ENCODE assay signal across 8 cellular contexts in the genomic region with DNA sequence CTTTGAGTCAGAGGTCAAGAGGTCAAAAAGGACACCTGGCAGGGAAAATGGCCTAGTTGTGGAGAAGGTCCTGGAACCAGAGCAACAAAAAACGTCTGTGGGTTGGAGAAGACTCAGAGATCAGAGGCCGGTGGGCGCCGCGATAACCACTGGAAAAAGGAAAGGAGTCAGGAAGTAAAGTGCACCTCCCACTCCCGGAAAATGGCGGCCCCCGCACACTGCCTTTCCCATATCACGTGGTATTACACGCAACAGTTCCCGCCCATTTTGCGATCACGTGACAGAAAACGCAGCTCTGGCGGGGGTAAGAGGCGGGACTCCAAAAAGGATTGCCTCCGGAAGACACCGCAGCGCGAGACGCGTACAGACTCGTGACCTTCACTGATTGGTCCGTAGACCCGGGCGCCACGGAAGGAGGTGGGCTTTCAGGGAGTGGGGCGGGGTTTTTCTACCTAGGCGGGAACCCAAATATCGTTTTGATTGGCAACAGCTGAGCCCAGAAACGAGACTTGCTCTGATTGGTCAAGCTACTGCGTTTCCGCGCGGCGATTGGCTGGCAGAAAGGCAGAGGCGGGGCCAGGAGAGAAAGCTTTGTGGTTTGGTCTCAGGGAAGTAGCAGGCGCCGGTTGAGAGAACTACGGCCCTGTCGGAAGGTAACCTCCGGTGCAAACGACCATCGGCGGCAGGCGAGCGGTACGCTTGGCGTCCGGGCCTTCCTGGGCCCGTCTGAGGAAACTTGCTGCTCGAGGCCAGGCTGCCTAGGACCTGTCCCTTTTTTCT. TPM values are rescaled to one million over a fixed set of nuclear protein-coding genes. Genes with fewer than 3 reads are reported as not detected.
DNase-seq lines count a peak whose midpoint lies in the region; ATAC-seq and TF ChIP-seq lines count a peak whose summit lies in the region.

Gene ACTMAP (minus strand): TSS at position 193 of the 780 bp plus-strand sequence. CDS start 674 bp downstream, outside the sequence.

- H3K27me3 ChIP-seq in DOHH2 (ENCODE audit: control insufficient read depth, low read length) (no peaks in the 10 kb centered on the region), GM23338 (ENCODE audit: insufficient read depth) (no peaks in the 10 kb centered on the region), fibroblast of lung (ENCODE audit: control insufficient read depth, insufficient read depth, low read length) (no peaks in the 10 kb centered on the region)
- no peaks in the 10 kb centered on the region for H3K27me3 ChIP-seq in naive thymus-derived CD4-positive, alpha-beta T cell (ENCODE audit: control insufficient read depth in 2 of 2, insufficient read depth in 2 of 2, low read length in 2 of 2)

- H3K79me2 ChIP-seq in DOHH2 (ENCODE audit: control insufficient read depth, low read length) (peaks cover 69% of the 10 kb centered on the region), GM23338 (replicated peaks; ENCODE audit: insufficient read depth) (peaks cover 49% of the 10 kb centered on the region), fibroblast of lung (ENCODE audit: control insufficient read depth, insufficient read depth, low read length) (peaks cover 38% of the 10 kb centered on the region)

- peaks cover 48% of the 10 kb centered on the region for H3K4me1 ChIP-seq in DOHH2 (ENCODE audit: control insufficient read depth, low read length)
- peaks cover 29% of the 10 kb centered on the region for H3K4me1 ChIP-seq in GM23338 (ENCODE audit: insufficient read depth)
- H3K4me1 ChIP-seq in fibroblast of lung (ENCODE audit: control insufficient read depth, extremely low read depth, insufficient read depth, low read length), result peaks cover 6% of the 10 kb centered on the region
- H3K4me1 ChIP-seq in naive thymus-derived CD4-positive, alpha-beta T cell (ENCODE audit: control insufficient read depth in 2 of 2, insufficient read depth in 2 of 2, low read length in 2 of 2), result peaks cover 14 to 29% of the 10 kb centered on the region in 2 donors

- peaks cover 48% of the 10 kb centered on the region for H3K36me3 ChIP-seq in DOHH2 (ENCODE audit: control insufficient read depth, low read length)
- peaks cover 8% of the 10 kb centered on the region for H3K36me3 ChIP-seq in GM23338 (ENCODE audit: insufficient read depth)
- H3K36me3 ChIP-seq in fibroblast of lung (ENCODE audit: control insufficient read depth, insufficient read depth, low read length), result peaks cover 4% of the 10 kb centered on the region
- peaks cover 0 to 1% (median 0%) of the 10 kb centered on the region in 3 experiments for H3K36me3 ChIP-seq in naive thymus-derived CD4-positive, alpha-beta T cell (ENCODE audit: control insufficient read depth in 2 of 3, insufficient read depth in 3 of 3, low read length in 3 of 3)

- peak; percentile 85 for ATAC-seq in GM23338
- ATAC-seq in activated T-helper 17 cell treated with anti-CD3 and anti-CD28 coated beads, Interleukin-2, amount 50 U/mL, for 72 hours (replicated peaks), result peak; percentile 86
- ATAC-seq in naive thymus-derived CD4-positive, alpha-beta T cell, result peak; percentile 93
- peak; percentile 89 to 90 for ATAC-seq in stimulated activated naive B cell treated with anti-CD40 and anti-IgM and Interleukin-4, amounts not matched to agents 10 μg/mL and 1 μg/mL and 100 μg/mL, for 72 hours (replicated peaks)

- intact Hi-C loops in naive thymus-derived CD4-positive, alpha-beta T cell (cut with micrococcal nuclease), result loop anchor here (1.0 to 2.0 kb wide), 18 partner anchors 28 to 647 kb away; partner anchors contain the start of genes BCKDHA (in 2 of the 2), COQ8B (in 2 of the 2), EXOSC5 (in 2 of the 2) and NUMBL (in 2 of the 2)

- peak within 1 kb of the TSS; percentile 98 for H3K4me3 Mint-ChIP-seq in GM23338
- peak within 1 kb of the TSS; percentile 97 for H3K4me3 Mint-ChIP-seq in activated T-helper 17 cell treated with anti-CD3 and anti-CD28 coated beads, Interleukin-2, amount 50 U/mL, for 72 hours
- peak within 1 kb of the TSS; percentile 93 to 100 (median 96) for H3K4me3 Mint-ChIP-seq in naive thymus-derived CD4-positive, alpha-beta T cell
- peak within 1 kb of the TSS; percentile 85 to 99 for H3K4me3 Mint-ChIP-seq in stimulated activated naive B cell treated with anti-CD40 and anti-IgM and Interleukin-4, amounts not matched to agents 10 μg/mL and 1 μg/mL and 100 μg/mL, for 72 hours

- H3K27ac ChIP-seq in DOHH2 (ENCODE audit: low read depth, low read length), result peak within 1 kb of the TSS; percentile 81
- H3K27ac ChIP-seq in GM23338 (ENCODE audit: low read depth), result peak within 1 kb of the TSS; percentile 98
- H3K27ac ChIP-seq in fibroblast of lung (ENCODE audit: insufficient read depth, low read length), result peak within 1 kb of the TSS; percentile 84
- H3K27ac ChIP-seq in naive thymus-derived CD4-positive, alpha-beta T cell (ENCODE audit: low read depth, low read length), result peak within 1 kb of the TSS; percentile 84

- H4K20me1 ChIP-seq in DOHH2 (ENCODE audit: control insufficient read depth, insufficient read depth, low read depth, low read length) (peaks cover 19% of the 10 kb centered on the region), GM23338 (replicated peaks; ENCODE audit: insufficient read depth) (peaks cover 20% of the 10 kb centered on the region), fibroblast of lung (ENCODE audit: control insufficient read depth, extremely low read depth, insufficient read depth, low read length) (no peaks in the 10 kb centered on the region)

- CTCF ChIA-PET in naive thymus-derived CD4-positive, alpha-beta T cell (lab: Charles Lee), result interaction anchor here (0.7 to 1.7 kb wide), 6 partner anchors 28 to 61 kb away, joined by 3 to 9 read pairs (median 6); partner anchors contain the start of genes COQ8B, EGLN2 and RAB4B

- H2AFZ ChIP-seq in GM23338 (no peak within 1 kb of the TSS), fibroblast of lung (ENCODE audit: low read length) (peak within 1 kb of the TSS; percentile 79)

- H3K9ac ChIP-seq in fibroblast of lung (ENCODE audit: insufficient read depth, low read length), result peak within 1 kb of the TSS; percentile 91

- POLR2A ChIA-PET in naive thymus-derived CD4-positive, alpha-beta T cell (lab: Charles Lee), result interaction anchor here (0.6 to 4.6 kb wide), 22 partner anchors 8 to 613 kb away, joined by 3 to 92 read pairs (median 4); partner anchors contain the start of genes B9D2, COQ8B, EGLN2 and HNRNPUL1

- DNase-seq in GM23338 (ENCODE audit: low spot score) (peak; percentile 100), LHCN-M2 (ENCODE audit: low read depth) (peak; percentile 100), RPMI8226 (peak; percentile 98), fibroblast of lung (ENCODE audit: low read depth in 2 of 2) (peak; percentile 99 to 100)
- DNase-seq in naive thymus-derived CD4-positive, alpha-beta T cell, result peak; percentile 95 to 100 (median 100)
- peak; percentile 100 for DNase-seq in stimulated activated naive B cell treated with anti-CD40 and anti-IgM and Interleukin-4, amounts not matched to agents 10 μg/mL and 1 μg/mL and 100 μg/mL, for 72 hours

- no peak for TF ChIP-seq CTCF in DOHH2 (IDR thresholded peaks at IDR 0.05; ENCODE audit: low read depth, low read length, poor library complexity, severe bottlenecking)
- no peak for TF ChIP-seq CTCF in GM23338 (conservative IDR thresholded peaks at IDR 0.05; ENCODE audit: low read depth in 2 of 2)
- TF ChIP-seq CTCF in fibroblast of lung (conservative IDR thresholded peaks at IDR 0.05 in 1 of 2, IDR thresholded peaks at IDR 0.05 in 1 of 2; ENCODE audit: low read depth in 1 of 2, low read length in 2 of 2), result no peak

- H3K4me3 ChIP-seq in DOHH2 (ENCODE audit: low read length) (peak within 1 kb of the TSS; percentile 96), GM23338 (peak within 1 kb of the TSS; percentile 89), fibroblast of lung (replicated peaks in 1 of 4; ENCODE audit: control extremely low read depth in 1 of 4, insufficient read depth in 1 of 4, low read depth in 3 of 4, low read length in 4 of 4) (peak within 1 kb of the TSS; percentile 70 to 90 (median 77))
- peak within 1 kb of the TSS; percentile 96 for H3K4me3 ChIP-seq in naive thymus-derived CD4-positive, alpha-beta T cell (ENCODE audit: low read length)

- peaks cover 30% of the 10 kb centered on the region for H3K4me1 Mint-ChIP-seq in GM23338
- H3K4me1 Mint-ChIP-seq in activated T-helper 17 cell treated with anti-CD3 and anti-CD28 coated beads, Interleukin-2, amount 50 U/mL, for 72 hours, result peaks cover 14% of the 10 kb centered on the region
- H3K4me1 Mint-ChIP-seq in naive thymus-derived CD4-positive, alpha-beta T cell, result peaks cover 32 to 45% (median 44%) of the 10 kb centered on the region in 7 donors
- H3K4me1 Mint-ChIP-seq in stimulated activated naive B cell treated with anti-CD40 and anti-IgM and Interleukin-4, amounts not matched to agents 10 μg/mL and 1 μg/mL and 100 μg/mL, for 72 hours, result peaks cover 27 to 47% of the 10 kb centered on the region in 2 donors

- H3K9me2 ChIP-seq in DOHH2 (replicated peaks; ENCODE audit: control insufficient read depth, low read length) (no peaks in the 10 kb centered on the region), GM23338 (ENCODE audit: insufficient read depth) (no peaks in the 10 kb centered on the region; the same call in 1 of the 2 replicates)

- H3K9me3 Mint-ChIP-seq in GM23338, result peaks cover 3% of the 10 kb centered on the region; the same call in 1 of the 3 replicates
- no peaks in the 10 kb centered on the region for H3K9me3 Mint-ChIP-seq in activated T-helper 17 cell treated with anti-CD3 and anti-CD28 coated beads, Interleukin-2, amount 50 U/mL, for 72 hours
- H3K9me3 Mint-ChIP-seq in naive thymus-derived CD4-positive, alpha-beta T cell, result peaks cover 0 to 1% (median 0%) of the 10 kb centered on the region in 11 donors
- peaks cover 0 to 2% of the 10 kb centered on the region in 2 donors for H3K9me3 Mint-ChIP-seq in stimulated activated naive B cell treated with anti-CD40 and anti-IgM and Interleukin-4, amounts not matched to agents 10 μg/mL and 1 μg/mL and 100 μg/mL, for 72 hours

- H3K27me3 Mint-ChIP-seq in GM23338 (ENCODE audit: insufficient read depth, low read depth, poor library complexity), result peaks cover 28% of the 10 kb centered on the region
- H3K27me3 Mint-ChIP-seq in activated T-helper 17 cell treated with anti-CD3 and anti-CD28 coated beads, Interleukin-2, amount 50 U/mL, for 72 hours, result no peaks in the 10 kb centered on the region
- no peaks in the 10 kb centered on the region for H3K27me3 Mint-ChIP-seq in naive thymus-derived CD4-positive, alpha-beta T cell
- no peaks in the 10 kb centered on the region for H3K27me3 Mint-ChIP-seq in stimulated activated naive B cell treated with anti-CD40 and anti-IgM and Interleukin-4, amounts not matched to agents 10 μg/mL and 1 μg/mL and 100 μg/mL, for 72 hours

- peaks cover 48% of the 10 kb centered on the region for H3K36me3 Mint-ChIP-seq in GM23338 (ENCODE audit: low read depth)
- peaks cover 57% of the 10 kb centered on the region for H3K36me3 Mint-ChIP-seq in activated T-helper 17 cell treated with anti-CD3 and anti-CD28 coated beads, Interleukin-2, amount 50 U/mL, for 72 hours (ENCODE audit: low read depth)
- peaks cover 0 to 32% (median 7%) of the 10 kb centered on the region in 5 donors for H3K36me3 Mint-ChIP-seq in naive thymus-derived CD4-positive, alpha-beta T cell
- H3K36me3 Mint-ChIP-seq in stimulated activated naive B cell treated with anti-CD40 and anti-IgM and Interleukin-4, amounts not matched to agents 10 μg/mL and 1 μg/mL and 100 μg/mL, for 72 hours, result peaks cover 36 to 43% of the 10 kb centered on the region in 2 donors

- H3K9me3 ChIP-seq in DOHH2 (ENCODE audit: control insufficient read depth, insufficient read depth, low read length) (no peaks in the 10 kb centered on the region), fibroblast of lung (ENCODE audit: control insufficient read depth, insufficient read depth, low read depth, low read length) (no peaks in the 10 kb centered on the region)
- H3K9me3 ChIP-seq in naive thymus-derived CD4-positive, alpha-beta T cell (ENCODE audit: control insufficient read depth in 2 of 3, low read length in 3 of 3), result no peaks in the 10 kb centered on the region

- H3K4me2 ChIP-seq in DOHH2 (ENCODE audit: low read length) (peak within 1 kb of the TSS; percentile 93), GM23338 (peak within 1 kb of the TSS; percentile 98), fibroblast of lung (ENCODE audit: extremely low read depth, insufficient read depth, low read length) (peak within 1 kb of the TSS; percentile 94)

- peak within 1 kb of the TSS; percentile 99 for H3K27ac Mint-ChIP-seq in GM23338
- peak within 1 kb of the TSS; percentile 97 for H3K27ac Mint-ChIP-seq in activated T-helper 17 cell treated with anti-CD3 and anti-CD28 coated beads, Interleukin-2, amount 50 U/mL, for 72 hours
- peak within 1 kb of the TSS; percentile 90 to 99 (median 98) for H3K27ac Mint-ChIP-seq in naive thymus-derived CD4-positive, alpha-beta T cell
- peak within 1 kb of the TSS; percentile 99 for H3K27ac Mint-ChIP-seq in stimulated activated naive B cell treated with anti-CD40 and anti-IgM and Interleukin-4, amounts not matched to agents 10 μg/mL and 1 μg/mL and 100 μg/mL, for 72 hours

- H3F3A ChIP-seq in DOHH2 (ENCODE audit: control insufficient read depth, insufficient read depth) (no peaks in the 10 kb centered on the region), GM23338 (replicated peaks; ENCODE audit: low read depth) (peaks cover 3% of the 10 kb centered on the region; the same call in 1 of the 2 replicates)

RNA-seq across cellular contexts. Expression of gene ACTMAP, which starts in this region (rescaled TPM):
- total RNA-seq in GM23338 (2014; rRNA removed; shearing (Covaris generic)), result 10.3 and 14.9 TPM in 2 replicates
- 16.7 and 17.9 TPM in 2 replicates for polyA plus RNA-seq in GM23338 (2016; fragmentation: Nextera tagmentation; extraction: Ambion mirVana)
- total RNA-seq in LHCN-M2 (2014; rRNA removed), result 1.6 and 2.0 TPM in 2 replicates
- polyA plus RNA-seq in LHCN-M2 (2012), result 5.5 TPM
- total RNA-seq in activated T-helper 17 cell treated with anti-CD3 and anti-CD28 coated beads, Interleukin-2, amount 50 U/mL, for 72 hours, result 10 to 100 TPM; 13.0 to 16.6 TPM
- 0.51 and 1.8 TPM in 2 replicates for total RNA-seq in fibroblast of lung
- 2.2 and 2.5 TPM in 2 replicates for polyA plus RNA-seq in fibroblast of lung
- polyA plus RNA-seq in fibroblast of lung (2012), result 4.7 and 5.7 TPM in 2 replicates
- 11.6 and 15.6 TPM in 2 replicates for polyA minus RNA-seq in fibroblast of lung (ENCODE audit: low replicate concordance)
- 10 to 100 TPM in 1 of 5 experiments, 1 to 10 TPM in 4; 5.5 to 13.7 (median 7.8) TPM for total RNA-seq in naive thymus-derived CD4-positive, alpha-beta T cell
- polyA plus RNA-seq in naive thymus-derived CD4-positive, alpha-beta T cell, result 1 to 10 TPM; 3.2 to 3.6 TPM

Comparison
In these comparisons a context has a peak if more than half of its experiments do, and no peak if none do; other contexts are left out.
1. Peak in every context shown above with its lines: DNase-seq, ATAC-seq, H3K4me3 ChIP-seq and H3K27ac ChIP-seq.